Comparison of ENCODE assay signal across 8 cellular contexts in the genomic region with DNA sequence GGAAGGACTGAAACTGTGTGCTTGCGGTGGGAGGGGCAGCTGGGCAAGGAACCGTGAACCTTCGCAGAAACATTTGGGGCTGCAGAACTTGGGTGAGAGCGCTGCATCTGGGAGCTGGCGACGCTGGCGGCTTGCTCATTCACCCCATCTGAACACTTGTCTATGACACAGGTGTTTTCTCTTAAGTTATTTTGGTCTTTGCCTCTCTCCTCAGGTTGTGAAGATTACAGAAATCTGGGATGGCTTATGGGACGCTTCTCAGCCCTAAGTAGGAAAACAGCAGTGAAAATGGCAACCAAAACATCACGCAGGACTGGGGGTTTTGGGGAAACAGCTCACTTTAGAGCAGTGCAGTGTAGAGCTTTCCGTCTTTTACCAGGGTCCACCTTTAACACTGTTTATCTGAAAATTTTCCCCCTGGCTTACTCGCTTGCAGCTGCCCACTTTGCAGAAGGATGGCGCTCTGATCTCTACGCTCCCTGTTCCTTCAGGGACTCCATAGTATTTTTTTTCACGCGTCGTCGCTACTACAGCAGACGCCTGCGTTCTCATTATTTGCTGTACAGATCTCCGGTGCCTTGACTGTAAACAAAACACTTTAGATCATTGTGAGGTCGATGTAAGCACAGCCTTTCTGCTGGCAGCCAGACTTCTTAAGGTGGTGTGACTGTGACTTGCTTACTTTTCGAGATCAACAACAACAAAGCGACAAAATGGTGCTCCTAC. TPM values are rescaled to one million over a fixed set of nuclear protein-coding genes. Genes with fewer than 3 reads are reported as not detected.
A peak's percentile ranks its signal among the peaks of the same experiment; 100 is the strongest.
DNase-seq lines count a peak whose midpoint lies in the region; ATAC-seq, FAIRE-seq and TF ChIP-seq lines count a peak whose summit lies in the region.

No MANE protein-coding gene starts in this region.

- intact Hi-C loops in kidney (cut with DNase I) = no loop called here
- intact Hi-C loops in posterior vena cava (cut with DNase I) = no loop called here

- ATAC-seq in HG03135 (IDR thresholded peaks at IDR 0.05; ENCODE audit: unreplicated experiment) = peak; percentile 23
- peak; percentile 42 to 44 for ATAC-seq in stimulated activated naive B cell treated with anti-CD40 and anti-IgM and Interleukin-4, amounts not matched to agents 10 μg/mL and 1 μg/mL and 100 μg/mL, for 72 hours (replicated peaks)

- H3K36me3 ChIP-seq in kidney (ENCODE audit: control insufficient read depth in 1 of 2, insufficient read depth in 2 of 2, low read length in 2 of 2) = peaks cover under 1 to 7% of the 10 kb centered on the region in 2 donors

- peak overlapping the region; percentile 84 to 94 for H3K27ac ChIP-seq in kidney (ENCODE audit: low read depth in 2 of 2, low read length in 2 of 2)

- no peaks in the 10 kb centered on the region for H3K27me3 Mint-ChIP-seq in stimulated activated naive B cell treated with anti-CD40 and anti-IgM and Interleukin-4, amounts not matched to agents 10 μg/mL and 1 μg/mL and 100 μg/mL, for 72 hours

- peak; percentile 6 for TF ChIP-seq CTCF in GM12865 (IDR thresholded peaks at IDR 0.05; ENCODE audit: insufficient read depth, low read depth, low read length, missing control alignments)
- no peak for TF ChIP-seq CTCF in kidney (IDR thresholded peaks at IDR 0.05; ENCODE audit: borderline replicate concordance, extremely low read depth, insufficient read depth)

- peak overlapping the region; percentile 68 to 85 for H3K9ac ChIP-seq in kidney (ENCODE audit: low read length in 2 of 2)

- no peak for FAIRE-seq in kidney (lab: Jason Lieb, UNC)

- peak overlapping the region; percentile 88 to 91 for H3K4me3 Mint-ChIP-seq in stimulated activated naive B cell treated with anti-CD40 and anti-IgM and Interleukin-4, amounts not matched to agents 10 μg/mL and 1 μg/mL and 100 μg/mL, for 72 hours

- peaks cover 17 to 23% of the 10 kb centered on the region in 2 donors for H3K4me1 ChIP-seq in kidney (ENCODE audit: control insufficient read depth in 1 of 2, insufficient read depth in 1 of 2, low read depth in 1 of 2, low read length in 2 of 2)

- H3K4me3 ChIP-seq in GM12865 (ENCODE audit: low read depth, low read length) (peak overlapping the region; percentile 55), kidney (ENCODE audit: low read length in 2 of 2) (peak overlapping the region; percentile 71 to 74)

- DNase-seq in GM12865 (ENCODE audit: low read depth) (peak; percentile 85), RPMI7951 (ENCODE audit: low read depth) (peak; percentile 47), astrocyte of the hippocampus (ENCODE audit: low read depth, low spot score) (peak; percentile 67), kidney (peak; percentile 84), SKM-1 (lab: John Stamatoyannopoulos, UW; ENCODE audit: unreplicated experiment) (no peak), posterior vena cava (ENCODE audit: low spot score) (no peak)
- peak; percentile 34 for DNase-seq in stimulated activated naive B cell treated with anti-CD40 and anti-IgM and Interleukin-4, amounts not matched to agents 10 μg/mL and 1 μg/mL and 100 μg/mL, for 72 hours

- peaks cover 23% of the 10 kb centered on the region in 2 donors for H3K36me3 Mint-ChIP-seq in stimulated activated naive B cell treated with anti-CD40 and anti-IgM and Interleukin-4, amounts not matched to agents 10 μg/mL and 1 μg/mL and 100 μg/mL, for 72 hours

- H3K9me3 ChIP-seq in kidney (ENCODE audit: control insufficient read depth in 1 of 2, low read length in 2 of 2) = no peaks in the 10 kb centered on the region

- H3K27ac Mint-ChIP-seq in stimulated activated naive B cell treated with anti-CD40 and anti-IgM and Interleukin-4, amounts not matched to agents 10 μg/mL and 1 μg/mL and 100 μg/mL, for 72 hours = peak overlapping the region; percentile 96

- no peaks in the 10 kb centered on the region for H3K9me3 Mint-ChIP-seq in stimulated activated naive B cell treated with anti-CD40 and anti-IgM and Interleukin-4, amounts not matched to agents 10 μg/mL and 1 μg/mL and 100 μg/mL, for 72 hours

- H3K4me1 Mint-ChIP-seq in stimulated activated naive B cell treated with anti-CD40 and anti-IgM and Interleukin-4, amounts not matched to agents 10 μg/mL and 1 μg/mL and 100 μg/mL, for 72 hours = peaks cover 33 to 43% of the 10 kb centered on the region in 2 donors

RNA-seq across cellular contexts. Expression of a gene that starts 2.7 kb away (rescaled TPM):
- 26.6 and 30.8 TPM in 2 replicates for total RNA-seq in RPMI7951 (2014; rRNA removed; shearing (Covaris generic))
- 52.3 TPM for total RNA-seq in kidney
- polyA plus RNA-seq in kidney (ENCODE audit: insufficient read depth, low read depth, low replicate concordance) = 27.9 TPM
- 10 to 100 TPM; 27.5 to 33.1 TPM for total RNA-seq in posterior vena cava

RNA-seq across cellular contexts. Expression of a gene that starts 18.5 kb away (rescaled TPM):
- 2.2 and 3.6 TPM in 2 replicates for total RNA-seq in RPMI7951 (2014; rRNA removed; shearing (Covaris generic))
- total RNA-seq in kidney (0.19 TPM), posterior vena cava (not detected)
- not detected for polyA plus RNA-seq in kidney (ENCODE audit: insufficient read depth, low read depth, low replicate concordance)

Comparison
In these comparisons a context has a peak if more than half of its experiments do, and no peak if none do; other contexts are left out.
1. DNase-seq: peak in GM12865 (single experiment), RPMI7951 (single experiment), astrocyte of the hippocampus (single experiment), kidney (single experiment) and stimulated activated naive B cell treated with anti-CD40 and anti-IgM and Interleukin-4, amounts not matched to agents 10 μg/mL and 1 μg/mL and 100 μg/mL, for 72 hours (single experiment); none in SKM-1 (single experiment) and posterior vena cava (single experiment).